In genomic region chr11:14764213-14764898, GRCh38 we compare ENCODE assay signal across 1 cellular context.
TF ChIP-seq lines count a peak whose summit lies in the region.

No MANE protein-coding gene starts in this region.

TF ChIP-seq in HEK293, 187 proteins besides CTCF, POLR2A, EP300 and RAD21 (continued from another document):
- TF ChIP-seq ZBTB11 (tag by site-specific recombination; conservative IDR thresholded peaks at IDR 0.05; ENCODE audit: low read depth) (no peak), ZNF146 (tag by site-specific recombination; IDR thresholded peaks at IDR 0.05) (no peak)
- TF ChIP-seq, protein P1, sequence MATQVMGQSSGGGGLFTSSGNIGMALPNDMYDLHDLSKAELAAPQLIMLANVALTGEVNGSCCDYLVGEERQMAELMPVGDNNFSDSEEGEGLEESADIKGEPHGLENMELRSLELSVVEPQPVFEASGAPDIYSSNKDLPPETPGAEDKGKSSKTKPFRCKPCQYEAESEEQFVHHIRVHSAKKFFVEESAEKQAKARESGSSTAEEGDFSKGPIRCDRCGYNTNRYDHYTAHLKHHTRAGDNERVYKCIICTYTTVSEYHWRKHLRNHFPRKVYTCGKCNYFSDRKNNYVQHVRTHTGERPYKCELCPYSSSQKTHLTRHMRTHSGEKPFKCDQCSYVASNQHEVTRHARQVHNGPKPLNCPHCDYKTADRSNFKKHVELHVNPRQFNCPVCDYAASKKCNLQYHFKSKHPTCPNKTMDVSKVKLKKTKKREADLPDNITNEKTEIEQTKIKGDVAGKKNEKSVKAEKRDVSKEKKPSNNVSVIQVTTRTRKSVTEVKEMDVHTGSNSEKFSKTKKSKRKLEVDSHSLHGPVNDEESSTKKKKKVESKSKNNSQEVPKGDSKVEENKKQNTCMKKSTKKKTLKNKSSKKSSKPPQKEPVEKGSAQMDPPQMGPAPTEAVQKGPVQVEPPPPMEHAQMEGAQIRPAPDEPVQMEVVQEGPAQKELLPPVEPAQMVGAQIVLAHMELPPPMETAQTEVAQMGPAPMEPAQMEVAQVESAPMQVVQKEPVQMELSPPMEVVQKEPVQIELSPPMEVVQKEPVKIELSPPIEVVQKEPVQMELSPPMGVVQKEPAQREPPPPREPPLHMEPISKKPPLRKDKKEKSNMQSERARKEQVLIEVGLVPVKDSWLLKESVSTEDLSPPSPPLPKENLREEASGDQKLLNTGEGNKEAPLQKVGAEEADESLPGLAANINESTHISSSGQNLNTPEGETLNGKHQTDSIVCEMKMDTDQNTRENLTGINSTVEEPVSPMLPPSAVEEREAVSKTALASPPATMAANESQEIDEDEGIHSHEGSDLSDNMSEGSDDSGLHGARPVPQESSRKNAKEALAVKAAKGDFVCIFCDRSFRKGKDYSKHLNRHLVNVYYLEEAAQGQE (tag by site-specific recombination; IDR thresholded peaks at IDR 0.05), result no peak
- TF ChIP-seq, protein P2, sequence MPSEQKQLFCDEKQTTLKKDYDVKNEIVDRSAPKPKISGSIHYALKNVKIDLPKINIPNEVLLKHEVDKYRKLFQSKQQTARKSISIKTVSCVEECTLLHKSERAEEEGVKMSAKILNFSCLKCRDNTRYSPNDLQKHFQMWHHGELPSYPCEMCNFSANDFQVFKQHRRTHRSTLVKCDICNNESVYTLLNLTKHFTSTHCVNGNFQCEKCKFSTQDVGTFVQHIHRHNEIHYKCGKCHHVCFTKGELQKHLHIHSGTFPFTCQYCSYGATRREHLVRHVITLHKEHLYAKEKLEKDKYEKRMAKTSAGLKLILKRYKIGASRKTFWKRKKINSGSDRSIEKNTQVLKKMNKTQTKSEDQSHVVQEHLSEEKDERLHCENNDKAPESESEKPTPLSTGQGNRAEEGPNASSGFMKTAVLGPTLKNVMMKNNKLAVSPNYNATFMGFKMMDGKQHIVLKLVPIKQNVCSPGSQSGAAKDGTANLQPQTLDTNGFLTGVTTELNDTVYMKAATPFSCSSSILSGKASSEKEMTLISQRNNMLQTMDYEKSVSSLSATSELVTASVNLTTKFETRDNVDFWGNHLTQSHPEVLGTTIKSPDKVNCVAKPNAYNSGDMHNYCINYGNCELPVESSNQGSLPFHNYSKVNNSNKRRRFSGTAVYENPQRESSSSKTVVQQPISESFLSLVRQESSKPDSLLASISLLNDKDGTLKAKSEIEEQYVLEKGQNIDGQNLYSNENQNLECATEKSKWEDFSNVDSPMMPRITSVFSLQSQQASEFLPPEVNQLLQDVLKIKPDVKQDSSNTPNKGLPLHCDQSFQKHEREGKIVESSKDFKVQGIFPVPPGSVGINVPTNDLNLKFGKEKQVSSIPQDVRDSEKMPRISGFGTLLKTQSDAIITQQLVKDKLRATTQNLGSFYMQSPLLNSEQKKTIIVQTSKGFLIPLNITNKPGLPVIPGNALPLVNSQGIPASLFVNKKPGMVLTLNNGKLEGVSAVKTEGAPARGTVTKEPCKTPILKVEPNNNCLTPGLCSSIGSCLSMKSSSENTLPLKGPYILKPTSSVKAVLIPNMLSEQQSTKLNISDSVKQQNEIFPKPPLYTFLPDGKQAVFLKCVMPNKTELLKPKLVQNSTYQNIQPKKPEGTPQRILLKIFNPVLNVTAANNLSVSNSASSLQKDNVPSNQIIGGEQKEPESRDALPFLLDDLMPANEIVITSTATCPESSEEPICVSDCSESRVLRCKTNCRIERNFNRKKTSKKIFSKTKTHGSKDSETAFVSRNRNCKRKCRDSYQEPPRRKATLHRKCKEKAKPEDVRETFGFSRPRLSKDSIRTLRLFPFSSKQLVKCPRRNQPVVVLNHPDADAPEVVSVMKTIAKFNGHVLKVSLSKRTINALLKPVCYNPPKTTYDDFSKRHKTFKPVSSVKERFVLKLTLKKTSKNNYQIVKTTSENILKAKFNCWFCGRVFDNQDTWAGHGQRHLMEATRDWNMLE (tag by site-specific recombination; conservative IDR thresholded peaks at IDR 0.05; ENCODE audit: low read depth), result no peak
